ENCODE assay signal across 17 cellular contexts in the genomic region with DNA sequence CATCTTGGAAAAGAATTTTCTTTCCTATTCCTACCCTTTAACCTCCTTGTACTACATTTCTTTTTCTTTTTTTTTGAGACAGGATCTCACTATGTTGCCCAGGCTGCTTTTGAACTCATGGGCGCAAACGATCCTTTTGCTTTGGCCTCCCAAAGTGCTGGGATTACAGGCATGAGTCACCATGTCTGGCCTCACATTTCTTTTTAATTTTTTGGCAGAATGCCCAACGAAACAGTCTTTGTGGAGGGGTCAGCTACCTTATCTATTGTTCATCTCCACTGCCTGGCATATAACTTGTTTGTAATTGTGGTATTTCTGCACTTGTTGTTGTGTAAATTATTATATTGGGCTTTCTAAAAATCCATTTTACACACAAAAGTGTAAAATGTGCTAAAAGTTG. TPM values are rescaled to one million over a fixed set of nuclear protein-coding genes. Genes with fewer than 3 reads are reported as not detected.
A peak's percentile ranks its signal among the peaks of the same experiment; 100 is the strongest.
DNase-seq lines count a peak whose midpoint lies in the region; FAIRE-seq and TF ChIP-seq lines count a peak whose summit lies in the region.
"Had no signal": no experiment of that assay in that cellular context is flagged by ENCODE, and none has a peak within 500 bp of the region (broad histone marks: within the 10 kb centered on the region; RNA-seq: fewer than 3 reads in every experiment).

No MANE protein-coding gene starts in this region.

- POLR2A ChIA-PET in H1 (lab: Charles Lee; ENCODE audit: partially characterized antibody): interaction anchor here (1.2 kb wide), 1 partner anchor 50 kb away, joined by 4 read pairs; a partner anchor contains a TSS

- H3K36me3 ChIP-seq in H1 (ENCODE audit: control insufficient read depth in 2 of 4, insufficient read depth in 4 of 4, low read length in 3 of 4) (no peaks in the 10 kb centered on the region), neural progenitor cell (no peaks in the 10 kb centered on the region)
- H3K36me3 ChIP-seq: upper lobe of right lung had no signal

- H4K91ac ChIP-seq in H1 (replicated peaks; ENCODE audit: insufficient read length, low read length): no peak overlapping the region

- no peak for TF ChIP-seq EP300 in H1 (IDR thresholded peaks at IDR 0.05; ENCODE audit: borderline replicate concordance in 1 of 2, low read depth in 2 of 2, low read length in 2 of 2)

- no peak overlapping the region for H3K4me3 Mint-ChIP-seq in neural progenitor cell
- H3K4me3 Mint-ChIP-seq: activated naive CD4-positive, alpha-beta T cell treated with anti-CD3 and anti-CD28 coated beads, Interleukin-2, amount 10 ng/mL, durations not matched to agents 7 days and 5 days; brain had no signal

- H3K27ac ChIP-seq in H1 (ENCODE audit: low read depth, low read length) (no peak overlapping the region), neural progenitor cell (no peak overlapping the region)
- H3K27ac ChIP-seq: upper lobe of right lung had no signal

- peaks cover 27% of the 10 kb centered on the region for H3K36me3 Mint-ChIP-seq in neural progenitor cell

- no peak for FAIRE-seq in H1 (lab: Jason Lieb, UNC)

- TF ChIP-seq POLR2A in H1 (IDR thresholded peaks at IDR 0.05; ENCODE audit: control extremely low read depth in 1 of 2, low read depth in 2 of 2, low read length in 2 of 2): no peak

- 0 out of 2 replicates have a peak, but pooled peaks cover 4% of the 10 kb centered on the region for H3K79me1 ChIP-seq in H1 (ENCODE audit: low read depth, low read length)

- H4K20me1 ChIP-seq in H1 (replicated peaks in 1 of 2; ENCODE audit: control insufficient read depth in 1 of 2, insufficient read depth in 2 of 2, low read length in 2 of 2) (peaks cover 0 to 6% of the 10 kb centered on the region in 2 experiments), neural progenitor cell (ENCODE audit: low read depth) (peaks cover 67% of the 10 kb centered on the region)

- H3K14ac ChIP-seq in H1 (ENCODE audit: insufficient read length): no peak overlapping the region

- peaks cover 4 to 21% (median 13%) of the 10 kb centered on the region in 4 experiments for H3K4me1 ChIP-seq in H1 (replicated peaks in 1 of 4; ENCODE audit: control insufficient read depth in 3 of 4, insufficient read depth in 4 of 4, low read length in 3 of 4)
- peaks cover 36% of the 10 kb centered on the region for H3K4me1 ChIP-seq in neural progenitor cell

- H3K9me3 Mint-ChIP-seq in neural progenitor cell: peaks cover 37% of the 10 kb centered on the region
- H3K9me3 Mint-ChIP-seq: activated naive CD4-positive, alpha-beta T cell treated with anti-CD3 and anti-CD28 coated beads, Interleukin-2, amount 10 ng/mL, durations not matched to agents 7 days and 5 days; stimulated activated naive CD8-positive, alpha-beta T cell treated with anti-CD3 and anti-CD28 coated beads, Interleukin-15, amount 100 ng/mL, for 72 hours had no signal

- peaks cover 10% of the 10 kb centered on the region for H3F3A ChIP-seq in neural progenitor cell (ENCODE audit: low read depth)

- H3K4me2 ChIP-seq in H1 (ENCODE audit: insufficient read depth in 1 of 2, low read depth in 2 of 2, low read length in 2 of 2) (no peak overlapping the region), neural progenitor cell (no peak overlapping the region)

- no peaks in the 10 kb centered on the region for H3K23me2 ChIP-seq in H1 (ENCODE audit: low read depth, low read length)

- TF ChIP-seq RAD21 in H1 (IDR thresholded peaks at IDR 0.05 in 1 of 2, conservative IDR thresholded peaks at IDR 0.05 in 1 of 2; ENCODE audit: low read depth in 2 of 2, low read length in 2 of 2): no peak

- CTCF ChIA-PET in H1 (lab: Charles Lee; ENCODE audit: partially characterized antibody): no interaction called here

- no peak for TF ChIP-seq CTCF in H1 (IDR thresholded peaks at IDR 0.05; ENCODE audit: control extremely low read depth in 1 of 3, insufficient read depth in 1 of 3, low read depth in 1 of 3, low read length in 3 of 3)
- no peak for TF ChIP-seq CTCF in neural progenitor cell (IDR thresholded peaks at IDR 0.05)

- WGBS in H1 (ENCODE audit: extremely low coverage in 1 of 2, insufficient coverage in 1 of 2, insufficient read length in 1 of 2, insufficient replicate concordance in 2 of 2, low coverage in 1 of 2, low lambda C conversion rate in 2 of 2, missing lambda C conversion rate in 1 of 2), 2 experiments: 89% methylated on average over 3 of the region's 3 CpGs; no CpG with 5 or more reads in 1 of the 2 experiments

- DNase-seq in A172 (ENCODE audit: low spot score): peak; percentile 37
- DNase-seq in HCEC 1CT: peak; percentile 31
- peak; percentile 12 for DNase-seq in SHP77 treated with DMSO at 0.1 percent for 48 hours (lab: John Stamatoyannopoulos, UW)
- DNase-seq in H1 (ENCODE audit: low read depth in 1 of 2, low spot score in 2 of 2): no peak
- DNase-seq in NCI-H1694 (lab: John Stamatoyannopoulos, UW): no peak
- no peak for DNase-seq in activated CD4-positive, alpha-beta T cell treated with anti-CD3 and anti-CD28 coated beads for 4 hours
- no peak for DNase-seq in neural progenitor cell (ENCODE audit: low spot score)
- no peak for DNase-seq in NCI-H2107 (lab: John Stamatoyannopoulos, UW)
- DNase-seq: activated CD4-positive, alpha-beta T cell treated with anti-CD3 and anti-CD28 coated beads, Interleukin-2, amount 50 U/mL, for 1 hour; activated naive CD4-positive, alpha-beta T cell treated with anti-CD3 and anti-CD28 coated beads, Interleukin-2, amount 10 ng/mL, durations not matched to agents 7 days and 5 days; mucosa of descending colon; NK-92 treated with Interleukin-12 subunit alpha and Interleukin-12 subunit beta, amount 100 ng/mL, for 24 hours; retina; SIG-M5; stimulated activated naive CD8-positive, alpha-beta T cell treated with anti-CD3 and anti-CD28 coated beads, Interleukin-15, amount 100 ng/mL, for 72 hours; upper lobe of right lung had no signal

- H3K9ac ChIP-seq in H1 (replicated peaks in 1 of 4; ENCODE audit: extremely low read depth in 1 of 4, low read depth in 3 of 4, low read length in 3 of 4) (no peak overlapping the region), neural progenitor cell (no peak overlapping the region)

- no peak overlapping the region for H2AFZ ChIP-seq in H1 (ENCODE audit: low read length)
- no peak overlapping the region for H2AFZ ChIP-seq in neural progenitor cell (replicated peaks)

- H2AK5ac ChIP-seq in H1 (ENCODE audit: low read depth, low read length): no peak overlapping the region

- no peak overlapping the region for H3K23ac ChIP-seq in H1 (ENCODE audit: insufficient read length)

- no peak overlapping the region for H4K8ac ChIP-seq in H1 (ENCODE audit: extremely low read depth, insufficient read depth, low read length)

- H3K4ac ChIP-seq in H1 (replicated peaks; ENCODE audit: insufficient read length, low read depth, low read length): no peak overlapping the region

- H4K5ac ChIP-seq in H1 (ENCODE audit: insufficient read length, low read depth, low read length): no peak overlapping the region

- no peaks in the 10 kb centered on the region for H3K4me1 Mint-ChIP-seq in neural progenitor cell

- H2BK5ac ChIP-seq in H1 (ENCODE audit: low read depth, low read length): no peak overlapping the region

- H2BK20ac ChIP-seq in H1 (ENCODE audit: low read length): no peak overlapping the region

- H3K79me2 ChIP-seq in H1 (ENCODE audit: control insufficient read depth in 1 of 2, insufficient read depth in 2 of 2, low read length in 2 of 2) (peaks cover 12 to 97% of the 10 kb centered on the region in 2 experiments; a peak in 3 of 4 replicates), neural progenitor cell (ENCODE audit: low read depth) (peaks cover 100% of the 10 kb centered on the region)

- no peak overlapping the region for H2BK120ac ChIP-seq in H1 (replicated peaks; ENCODE audit: low read depth, low read length)

- no peaks in the 10 kb centered on the region for H3K27me3 ChIP-seq in H1 (replicated peaks in 1 of 4; ENCODE audit: control insufficient read depth in 3 of 4, extremely low read depth in 1 of 4, insufficient read depth in 3 of 4, low read length in 3 of 4)
- no peaks in the 10 kb centered on the region for H3K27me3 ChIP-seq in neural progenitor cell
- H3K27me3 ChIP-seq: upper lobe of right lung had no signal

- H3K27me3 Mint-ChIP-seq in neural progenitor cell (ENCODE audit: insufficient read depth, low read depth): peaks cover 2% of the 10 kb centered on the region
- H3K27me3 Mint-ChIP-seq: activated naive CD4-positive, alpha-beta T cell treated with anti-CD3 and anti-CD28 coated beads, Interleukin-2, amount 10 ng/mL, durations not matched to agents 7 days and 5 days; brain; stimulated activated naive CD8-positive, alpha-beta T cell treated with anti-CD3 and anti-CD28 coated beads, Interleukin-15, amount 100 ng/mL, for 72 hours had no signal

- H3K4me3 ChIP-seq in H1 (ENCODE audit: extremely low read depth in 1 of 4, insufficient read depth in 2 of 4, low read depth in 3 of 4, low read length in 4 of 4) (no peak overlapping the region), neural progenitor cell (no peak overlapping the region)
- H3K4me3 ChIP-seq: mucosa of descending colon, upper lobe of right lung had no signal

- H3K56ac ChIP-seq in H1 (replicated peaks; ENCODE audit: insufficient read length, low read depth, low read length): no peak overlapping the region

- H3K9me3 ChIP-seq in H1 (ENCODE audit: insufficient read depth in 2 of 2, low read depth in 1 of 2, low read length in 1 of 2) (no peaks in the 10 kb centered on the region), neural progenitor cell (ENCODE audit: low read depth) (no peaks in the 10 kb centered on the region)
- H3K9me3 ChIP-seq: mucosa of descending colon, upper lobe of right lung had no signal

- H2BK12ac ChIP-seq in H1 (ENCODE audit: low read depth, low read length): no peak overlapping the region

- no peak overlapping the region for H2BK15ac ChIP-seq in H1 (ENCODE audit: low read length)

- no peak overlapping the region for H3K27ac Mint-ChIP-seq in neural progenitor cell
- H3K27ac Mint-ChIP-seq: activated naive CD4-positive, alpha-beta T cell treated with anti-CD3 and anti-CD28 coated beads, Interleukin-2, amount 10 ng/mL, durations not matched to agents 7 days and 5 days; brain had no signal

- H3K18ac ChIP-seq in H1 (ENCODE audit: extremely low read depth, low read length): no peak overlapping the region

RNA-seq across cellular contexts. Expression of a gene that starts 27.3 kb away (rescaled TPM):
- 49.0 and 62.7 TPM in 2 replicates for total RNA-seq in A172 (2014; rRNA removed; shearing (Covaris generic))
- 37.3 and 39.1 TPM in 2 replicates for total RNA-seq in H1 (2021; fragmentation: NEBNext Ultra II Directional; extraction: Animal tissue kit (Norgen Biotek cat#: 25700))
- polyA plus RNA-seq in H1 (2011; rRNA removed): 6.7 and 14.2 TPM in 2 replicates
- polyA plus RNA-seq in H1 (2011; cell fraction: cytosol; rRNA removed): 14.1 TPM
- 7.9 TPM for polyA plus RNA-seq in H1 (2011; cell fraction: nucleus; rRNA removed)
- polyA plus RNA-seq in H1 (2012, experiment 1 of 2): 13.7 to 22.6 TPM (median 16.6 TPM) in 4 replicates
- polyA plus RNA-seq in H1 (2012, experiment 2 of 2): 1.6 TPM
- 16.6 TPM for polyA plus RNA-seq in H1 (2013, experiment 1 of 2)
- polyA plus RNA-seq in H1 (2013, experiment 2 of 2): 17.9 TPM
- polyA minus RNA-seq in H1 (2011; rRNA and poly(A)+ RNA removed): 26.5 and 38.3 TPM in 2 replicates
- polyA minus RNA-seq in H1 (2011; cell fraction: cytosol; rRNA and poly(A)+ RNA removed): 12.8 TPM
- polyA minus RNA-seq in H1 (2011; cell fraction: nucleus; rRNA and poly(A)+ RNA removed): 26.2 TPM
- 57.0 and 61.9 TPM in 2 replicates for total RNA-seq in neural progenitor cell (ENCODE audit: low replicate concordance)

RNA-seq across cellular contexts. Expression of a gene that starts 50.7 kb away (rescaled TPM):
- total RNA-seq in A172 (2014; rRNA removed; shearing (Covaris generic)): 9.8 and 10.5 TPM in 2 replicates
- 9.3 and 9.9 TPM in 2 replicates for total RNA-seq in H1 (2021; fragmentation: NEBNext Ultra II Directional; extraction: Animal tissue kit (Norgen Biotek cat#: 25700))
- polyA plus RNA-seq in H1 (2011; rRNA removed): 2.9 and 3.0 TPM in 2 replicates
- polyA plus RNA-seq in H1 (2011; cell fraction: cytosol; rRNA removed): 5.2 TPM
- 6.7 TPM for polyA plus RNA-seq in H1 (2011; cell fraction: nucleus; rRNA removed)
- polyA plus RNA-seq in H1 (2012, experiment 1 of 2): 5.0 to 8.5 TPM (median 7.0 TPM) in 4 replicates
- polyA plus RNA-seq in H1 (2012, experiment 2 of 2): 2.8 TPM
- polyA plus RNA-seq in H1 (2013, experiment 1 of 2): 7.2 TPM
- 6.4 TPM for polyA plus RNA-seq in H1 (2013, experiment 2 of 2)
- 9.3 and 10.0 TPM in 2 replicates for polyA minus RNA-seq in H1 (2011; rRNA and poly(A)+ RNA removed)
- 6.0 TPM for polyA minus RNA-seq in H1 (2011; cell fraction: cytosol; rRNA and poly(A)+ RNA removed)
- 7.0 TPM for polyA minus RNA-seq in H1 (2011; cell fraction: nucleus; rRNA and poly(A)+ RNA removed)
- 10.8 and 15.9 TPM in 2 replicates for total RNA-seq in neural progenitor cell (ENCODE audit: low replicate concordance)

Comparison
In these comparisons a context has a peak if more than half of its experiments do, and no peak if none do; other contexts are left out.
1. DNase-seq: peak in A172 (single experiment), HCEC 1CT (single experiment) and SHP77 treated with DMSO at 0.1 percent for 48 hours (single experiment); none in H1 (0 of 2), NCI-H1694 (single experiment), activated CD4-positive, alpha-beta T cell treated with anti-CD3 and anti-CD28 coated beads for 4 hours (0 of 2), neural progenitor cell (single experiment) and NCI-H2107 (single experiment).